12 cellular contexts compared by ENCODE assay signal in the genomic region with DNA sequence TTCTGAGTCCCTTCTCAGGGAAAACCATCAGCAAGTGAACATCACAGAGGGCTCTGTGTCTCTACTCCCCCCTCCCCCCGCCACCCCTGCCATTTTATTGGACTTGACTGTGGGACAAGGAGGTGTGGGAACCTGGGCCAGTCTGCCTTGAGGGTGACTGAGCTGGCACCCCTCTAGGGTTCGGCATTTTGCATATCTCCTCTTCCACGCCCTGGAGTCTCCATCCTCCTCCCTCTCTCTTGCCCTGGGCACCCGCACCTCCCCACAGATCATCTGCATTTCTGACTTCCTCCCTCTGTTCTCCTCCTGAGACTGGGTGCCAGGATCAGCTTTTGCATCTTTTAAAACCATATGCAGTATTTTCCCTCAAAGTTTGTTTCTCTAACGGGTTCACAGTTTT.
DNase-seq lines count a peak whose midpoint lies in the region; ATAC-seq and TF ChIP-seq lines count a peak whose summit lies in the region.
"Had no signal": no experiment of that assay in that cellular context is flagged by ENCODE, and none has a peak within 500 bp of the region (broad histone marks: within the 10 kb centered on the region; RNA-seq: fewer than 3 reads in every experiment).

No MANE protein-coding gene starts in this region.

- H3K27me3 Mint-ChIP-seq in T-helper 17 cell: peaks cover 29% of the 10 kb centered on the region
- no peaks in the 10 kb centered on the region; the same call in 1 of the 2 replicates for H3K27me3 Mint-ChIP-seq in H9 (ENCODE audit: low read depth)

- DNase-seq in heart right ventricle: no peak
- DNase-seq in left ventricle myocardium superior: no peak
- no peak for DNase-seq in epithelial cell of prostate (ENCODE audit: low read depth, low spot score)
- peak in 4 of 5 donors; percentile 42 to 56 (median 46) for DNase-seq in ovary
- DNase-seq in NCI-H748 treated with DMSO at 0.1 percent for 48 hours (lab: John Stamatoyannopoulos, UW): no peak
- DNase-seq in T-helper 17 cell: no peak
- no peak for DNase-seq in H9
- DNase-seq: activated CD4-positive, alpha-beta memory T cell treated with anti-CD3 and anti-CD28 coated beads, Interleukin-2, amount 10 ng/mL, durations not matched to agents 7 days and 5 days; activated naive CD8-positive, alpha-beta T cell treated with anti-CD3 and anti-CD28 coated beads, Interleukin-2, amount 10 ng/mL, durations not matched to agents 7 days and 5 days; Karpas-422; NCI-H526 treated with DMSO at 0.1 percent for 48 hours had no signal

- H3K23ac ChIP-seq in H9 (ENCODE audit: insufficient read length, low read depth, low read length): no peak overlapping the region

- no peak overlapping the region for H2AFZ ChIP-seq in H9 (ENCODE audit: low read length)

- H3K18ac ChIP-seq in H9 (ENCODE audit: insufficient read length, low read depth, low read length): no peak overlapping the region

- 69 to 79% methylated on average over 5 of the region's 5 CpGs for WGBS in heart right ventricle, 2 donors
- 7 to 15% (median 12%) methylated on average over 5 of the region's 5 CpGs for WGBS in ovary, 3 donors
- no CpG with 5 or more reads among the region's 5 CpGs for WGBS in H9 (ENCODE audit: extremely low coverage, insufficient read length, low lambda C conversion rate)

- H3K4me3 Mint-ChIP-seq in T-helper 17 cell (no peak overlapping the region), H9 (no peak overlapping the region)
- H3K4me3 Mint-ChIP-seq: activated CD4-positive, alpha-beta memory T cell treated with anti-CD3 and anti-CD28 coated beads, Interleukin-2, amount 10 ng/mL, durations not matched to agents 7 days and 5 days; activated naive CD8-positive, alpha-beta T cell treated with anti-CD3 and anti-CD28 coated beads, Interleukin-2, amount 10 ng/mL, durations not matched to agents 7 days and 5 days had no signal

- no peaks in the 10 kb centered on the region for H3K23me2 ChIP-seq in H9 (ENCODE audit: insufficient read length, low read depth, low read length, poor library complexity, severe bottlenecking)

- TF ChIP-seq CTCF in heart right ventricle (IDR thresholded peaks at IDR 0.05) (no peak), ovary (IDR thresholded peaks at IDR 0.05) (no peak), H9 (conservative IDR thresholded peaks at IDR 0.05) (no peak)

- peak overlapping the region; percentile 32 to 82 (median 70) for H3K27ac ChIP-seq in heart right ventricle
- peak overlapping the region; percentile 70 for H3K27ac ChIP-seq in epithelial cell of prostate
- H3K27ac ChIP-seq in ovary: peak overlapping the region; percentile 14 to 71
- no peak overlapping the region for H3K27ac ChIP-seq in H9 (ENCODE audit: insufficient read length, low read depth, low read length)

- no peak overlapping the region for H3K56ac ChIP-seq in H9 (ENCODE audit: insufficient read length, low read depth, low read length)

- H2BK12ac ChIP-seq in H9 (ENCODE audit: insufficient read length, low read depth, low read length): no peak overlapping the region

- no peaks in the 10 kb centered on the region for H3K9me3 Mint-ChIP-seq in H9
- H3K9me3 Mint-ChIP-seq: activated CD4-positive, alpha-beta memory T cell treated with anti-CD3 and anti-CD28 coated beads, Interleukin-2, amount 10 ng/mL, durations not matched to agents 7 days and 5 days; activated naive CD8-positive, alpha-beta T cell treated with anti-CD3 and anti-CD28 coated beads, Interleukin-2, amount 10 ng/mL, durations not matched to agents 7 days and 5 days had no signal

- no peak for TF ChIP-seq EP300 in ovary (IDR thresholded peaks at IDR 0.05)

- H4K5ac ChIP-seq in H9 (ENCODE audit: insufficient read length, low read depth, low read length): no peak overlapping the region

- no peak overlapping the region for H3K27ac Mint-ChIP-seq in T-helper 17 cell
- 0 out of 7 replicates have a peak overlapping the region, but pooled peaks of 1 of the 3 experiments have one; percentile 13 for H3K27ac Mint-ChIP-seq in H9
- H3K27ac Mint-ChIP-seq: activated CD4-positive, alpha-beta memory T cell treated with anti-CD3 and anti-CD28 coated beads, Interleukin-2, amount 10 ng/mL, durations not matched to agents 7 days and 5 days; activated naive CD8-positive, alpha-beta T cell treated with anti-CD3 and anti-CD28 coated beads, Interleukin-2, amount 10 ng/mL, durations not matched to agents 7 days and 5 days had no signal

- no peaks in the 10 kb centered on the region for H3K36me3 ChIP-seq in heart right ventricle
- no peaks in the 10 kb centered on the region for H3K36me3 ChIP-seq in ovary

- H3K9ac ChIP-seq in H9 (ENCODE audit: extremely low read depth, insufficient read length, low read length): no peak overlapping the region

- H2BK20ac ChIP-seq in H9 (ENCODE audit: low read depth, low read length, poor library complexity, severe bottlenecking): no peak overlapping the region

- H2BK120ac ChIP-seq in H9 (ENCODE audit: low read depth, low read length, poor library complexity, severe bottlenecking): no peak overlapping the region

- H3K4ac ChIP-seq in H9 (ENCODE audit: low read depth, low read length): no peak overlapping the region

- peaks cover 2% of the 10 kb centered on the region for H3K4me1 Mint-ChIP-seq in T-helper 17 cell
- H3K4me1 Mint-ChIP-seq in H9: peaks cover 5 to 9% of the 10 kb centered on the region in 2 experiments
- H3K4me1 Mint-ChIP-seq: activated CD4-positive, alpha-beta memory T cell treated with anti-CD3 and anti-CD28 coated beads, Interleukin-2, amount 10 ng/mL, durations not matched to agents 7 days and 5 days had no signal

- no peak overlapping the region for H3K4me3 ChIP-seq in heart right ventricle
- H3K4me3 ChIP-seq in ovary: no peak overlapping the region

- no peaks in the 10 kb centered on the region for H4K20me1 ChIP-seq in H9 (ENCODE audit: control insufficient read depth, insufficient read depth, insufficient read length)

- peaks cover 0 to 44% (median 30%) of the 10 kb centered on the region in 9 donors for H3K4me1 ChIP-seq in heart right ventricle
- H3K4me1 ChIP-seq in ovary (ENCODE audit: insufficient read depth): peaks cover 22% of the 10 kb centered on the region
- H3K4me1 ChIP-seq in H9 (ENCODE audit: insufficient read depth, low read length): no peaks in the 10 kb centered on the region; the same call in 1 of the 2 replicates

- no peaks in the 10 kb centered on the region for H3K79me1 ChIP-seq in H9 (ENCODE audit: insufficient read depth, low read depth, low read length, poor library complexity, severe bottlenecking)

- no peak overlapping the region for H4K8ac ChIP-seq in H9 (replicated peaks; ENCODE audit: insufficient read length, low read depth, low read length)

- H3K27me3 ChIP-seq in heart right ventricle (peaks cover 0 to 6% (median 0%) of the 10 kb centered on the region in 7 donors), ovary (no peaks in the 10 kb centered on the region), H9 (ENCODE audit: insufficient read depth, low read length) (no peaks in the 10 kb centered on the region)

- H3K9me3 ChIP-seq in heart right ventricle (no peaks in the 10 kb centered on the region), ovary (no peaks in the 10 kb centered on the region), T-helper 17 cell (ENCODE audit: control insufficient read depth, low read length, poor library complexity, severe bottlenecking) (no peaks in the 10 kb centered on the region), H9 (ENCODE audit: control insufficient read depth, low read depth, low read length) (no peaks in the 10 kb centered on the region)

- H3T11ph ChIP-seq in H9 (ENCODE audit: low read length): no peak overlapping the region

- no peak overlapping the region for H2BK5ac ChIP-seq in H9 (ENCODE audit: insufficient read length, low read length)

- no peaks in the 10 kb centered on the region for H3K79me2 ChIP-seq in H9 (ENCODE audit: insufficient read depth, low read length)

- ATAC-seq in heart right ventricle (no peak), left ventricle myocardium superior (no peak), T-helper 17 cell (no peak), HG03095 (IDR thresholded peaks at IDR 0.05; ENCODE audit: unreplicated experiment) (no peak)

- H3K36me3 Mint-ChIP-seq in T-helper 17 cell (ENCODE audit: low read depth): no peaks in the 10 kb centered on the region
- H3K36me3 Mint-ChIP-seq in H9 (ENCODE audit: insufficient read depth in 1 of 3, low read depth in 3 of 3): no peaks in the 10 kb centered on the region
- H3K36me3 Mint-ChIP-seq: activated naive CD8-positive, alpha-beta T cell treated with anti-CD3 and anti-CD28 coated beads, Interleukin-2, amount 10 ng/mL, durations not matched to agents 7 days and 5 days had no signal

- no peak for TF ChIP-seq POLR2A in ovary (IDR thresholded peaks at IDR 0.05)

- H3K4me2 ChIP-seq in H9 (ENCODE audit: insufficient read depth, insufficient read length, low read length): no peak overlapping the region

- intact Hi-C loops in heart right ventricle (cut with DNase I) (loop anchor here in 3 of 10 donors (1.0 to 10.0 kb wide), 5 partner anchors 51 to 93 kb away; no protein-coding TSS in a partner anchor), left ventricle myocardium superior (cut with micrococcal nuclease) (no loop called here), ovary (cut with DNase I) (loop anchor here in 2 of 4 donors (10.0 kb wide), 2 partner anchors 58 to 98 kb away; no protein-coding TSS in a partner anchor)

- H4K91ac ChIP-seq in H9 (ENCODE audit: insufficient read length, low read depth, low read length): no peak overlapping the region

- H2AK5ac ChIP-seq in H9 (ENCODE audit: insufficient read length, low read length): no peak overlapping the region

- no peak overlapping the region for H3K14ac ChIP-seq in H9 (ENCODE audit: insufficient read depth, low read length)

- H2BK15ac ChIP-seq in H9 (ENCODE audit: low read depth, low read length): no peak overlapping the region

Comparison
In these comparisons a context has a peak if more than half of its experiments do, and no peak if none do; other contexts are left out.
1. DNase-seq: peak in ovary (4 of 5); none in heart right ventricle (0 of 2), left ventricle myocardium superior (single experiment), epithelial cell of prostate (single experiment), NCI-H748 treated with DMSO at 0.1 percent for 48 hours (single experiment), T-helper 17 cell (0 of 3) and H9 (single experiment).